8 cellular contexts compared by ENCODE assay signal in the genomic region with DNA sequence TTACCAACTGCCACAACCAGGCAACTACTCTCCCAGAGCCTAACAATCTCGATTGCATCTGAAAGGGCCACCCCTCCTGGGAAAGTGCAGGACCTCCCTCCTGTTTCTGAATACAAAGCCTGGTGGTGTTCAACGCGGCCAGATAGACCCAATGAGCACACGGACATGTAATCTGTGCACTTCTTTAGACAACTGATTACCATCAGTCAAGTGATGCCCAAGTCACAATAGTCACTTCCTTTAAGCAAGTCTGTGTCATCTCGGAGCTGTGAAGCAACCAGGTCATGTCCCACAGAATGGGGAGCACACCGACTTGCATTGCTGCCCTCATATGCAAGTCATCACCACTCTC. TPM values are rescaled to one million over a fixed set of nuclear protein-coding genes. Genes with fewer than 3 reads are reported as not detected.
A peak's percentile ranks its signal among the peaks of the same experiment; 100 is the strongest.
DNase-seq lines count a peak whose midpoint lies in the region; ATAC-seq, FAIRE-seq and TF ChIP-seq lines count a peak whose summit lies in the region.

No MANE protein-coding gene starts in this region.

- peak; percentile 50 for ATAC-seq in GM18502 (IDR thresholded peaks at IDR 0.05; ENCODE audit: poor library complexity, unreplicated experiment)
- ATAC-seq in HG02885 (IDR thresholded peaks at IDR 0.05; ENCODE audit: poor library complexity, unreplicated experiment): peak; percentile 43
- ATAC-seq in activated naive CD4-positive, alpha-beta T cell treated with anti-CD3 and anti-CD28 coated beads, Interleukin-2, amount 50 U/mL, for 72 hours: peak; percentile 58 to 77
- ATAC-seq in pancreas: peak; percentile 21 to 50 (median 32)

- TF ChIP-seq CTCF in BE2C (IDR thresholded peaks at IDR 0.05; ENCODE audit: low read depth, low read length) (no peak), cardiac muscle cell (IDR thresholded peaks at IDR 0.05; ENCODE audit: low read depth, low read length) (no peak), pancreas (IDR thresholded peaks at IDR 0.05) (no peak)

- H3K27me3 ChIP-seq in BE2C (no peaks in the 10 kb centered on the region), cardiac muscle cell (no peaks in the 10 kb centered on the region), pancreas (no peaks in the 10 kb centered on the region)

- peak overlapping the region; percentile 97 to 98 for H3K27ac Mint-ChIP-seq in activated naive CD4-positive, alpha-beta T cell treated with anti-CD3 and anti-CD28 coated beads, Interleukin-2, amount 50 U/mL, for 72 hours

- no peaks in the 10 kb centered on the region for H3K9me3 ChIP-seq in BE2C
- H3K9me3 ChIP-seq in cardiac muscle cell (ENCODE audit: low read depth): no peaks in the 10 kb centered on the region
- no peaks in the 10 kb centered on the region for H3K9me3 ChIP-seq in pancreas

- H3K27ac ChIP-seq in cardiac muscle cell (peak overlapping the region; percentile 92), pancreas (peak overlapping the region; percentile 94 to 98 (median 96))

- FAIRE-seq in pancreas (lab: Jason Lieb, UNC): no peak

- peaks cover 2% of the 10 kb centered on the region; the same call in 1 of the 2 replicates for H3K4me1 ChIP-seq in BE2C
- H3K4me1 ChIP-seq in cardiac muscle cell (ENCODE audit: low read depth): peaks cover 8% of the 10 kb centered on the region
- peaks cover 0 to 21% (median 13%) of the 10 kb centered on the region in 3 donors for H3K4me1 ChIP-seq in pancreas

- H3K4me3 ChIP-seq in BE2C (ENCODE audit: low read depth, low read length) (peak overlapping the region; percentile 90), cardiac muscle cell (peak overlapping the region; percentile 67), pancreas (peak overlapping the region; percentile 61 to 82 (median 76))

- intact Hi-C loops in pancreas (cut with DNase I): no loop called here

- no peaks in the 10 kb centered on the region for H3K36me3 ChIP-seq in BE2C
- no peaks in the 10 kb centered on the region for H3K36me3 ChIP-seq in cardiac muscle cell
- H3K36me3 ChIP-seq in pancreas: no peaks in the 10 kb centered on the region

- DNase-seq in BE2C (peak; percentile 36), NCI-H2227 (lab: John Stamatoyannopoulos, UW; ENCODE audit: unreplicated experiment) (peak; percentile 43), cardiac muscle cell (ENCODE audit: low read depth in 1 of 2, low spot score in 1 of 2) (peak; percentile 16 to 34), pancreas (peak in 2 of 6 donors; percentile 15 to 45), NCI-H1694 treated with DMSO at 0.1 percent for 48 hours (lab: John Stamatoyannopoulos, UW) (no peak)
- peak in 1 of 2 donors; percentile 80 for DNase-seq in activated naive CD4-positive, alpha-beta T cell treated with anti-CD3 and anti-CD28 coated beads, Interleukin-2, amount 50 U/mL, for 72 hours (ENCODE audit: low spot score in 2 of 2)

- H3K9me3 Mint-ChIP-seq in activated naive CD4-positive, alpha-beta T cell treated with anti-CD3 and anti-CD28 coated beads, Interleukin-2, amount 50 U/mL, for 72 hours: peaks cover 0 to 2% of the 10 kb centered on the region in 2 donors

- H3K36me3 Mint-ChIP-seq in activated naive CD4-positive, alpha-beta T cell treated with anti-CD3 and anti-CD28 coated beads, Interleukin-2, amount 50 U/mL, for 72 hours: peaks cover 16 to 18% of the 10 kb centered on the region in 2 donors

- 0 to 2% methylated on average over 6 of the region's 6 CpGs for WGBS in pancreas, 2 donors

RNA-seq across cellular contexts. Expression of a gene that starts 0.7 kb away (rescaled TPM):
- polyA plus RNA-seq in BE2C (2012; ENCODE audit: insufficient read depth, insufficient read length, low read depth): 12.8 TPM
- 10 to 100 TPM; 13.9 to 19.6 TPM for total RNA-seq in activated naive CD4-positive, alpha-beta T cell treated with anti-CD3 and anti-CD28 coated beads, Interleukin-2, amount 50 U/mL, for 72 hours
- total RNA-seq in cardiac muscle cell (9.7 and 13.2 TPM in 2 replicates), pancreas (1 to 10 TPM; 3.6 to 8.9 (median 7.3) TPM)
- polyA plus RNA-seq in cardiac muscle cell (13.1 and 15.7 TPM in 2 replicates), pancreas (1 to 10 TPM; 5.3 to 9.5 TPM)

RNA-seq across cellular contexts. Expression of a gene that starts 42.9 kb away (rescaled TPM):
- polyA plus RNA-seq in BE2C (2012; ENCODE audit: insufficient read depth, insufficient read length, low read depth): 0.49 TPM
- total RNA-seq in activated naive CD4-positive, alpha-beta T cell treated with anti-CD3 and anti-CD28 coated beads, Interleukin-2, amount 50 U/mL, for 72 hours: 1 to 10 TPM; 1.3 to 2.3 TPM
- 0.56 and 0.74 TPM in 2 replicates for total RNA-seq in cardiac muscle cell
- polyA plus RNA-seq in cardiac muscle cell: 0.81 and 1.7 TPM in 2 replicates
- total RNA-seq in pancreas: 10 to 100 TPM in 1 of 6 donors, 1 to 10 TPM in 5; 3.2 to 10.5 (median 5.1) TPM
- 1 to 10 TPM; 1.4 to 1.7 TPM for polyA plus RNA-seq in pancreas

RNA-seq across cellular contexts. Expression of a gene that starts 48.5 kb away (rescaled TPM):
- polyA plus RNA-seq in BE2C (2012; ENCODE audit: insufficient read depth, insufficient read length, low read depth): not detected
- not detected for total RNA-seq in activated naive CD4-positive, alpha-beta T cell treated with anti-CD3 and anti-CD28 coated beads, Interleukin-2, amount 50 U/mL, for 72 hours
- not detected in 2 replicates for total RNA-seq in cardiac muscle cell
- polyA plus RNA-seq in cardiac muscle cell: not detected in 2 replicates
- total RNA-seq in pancreas: not detected
- polyA plus RNA-seq in pancreas: not detected
